ENCODE assay signal across 15 cellular contexts in the genomic region with DNA sequence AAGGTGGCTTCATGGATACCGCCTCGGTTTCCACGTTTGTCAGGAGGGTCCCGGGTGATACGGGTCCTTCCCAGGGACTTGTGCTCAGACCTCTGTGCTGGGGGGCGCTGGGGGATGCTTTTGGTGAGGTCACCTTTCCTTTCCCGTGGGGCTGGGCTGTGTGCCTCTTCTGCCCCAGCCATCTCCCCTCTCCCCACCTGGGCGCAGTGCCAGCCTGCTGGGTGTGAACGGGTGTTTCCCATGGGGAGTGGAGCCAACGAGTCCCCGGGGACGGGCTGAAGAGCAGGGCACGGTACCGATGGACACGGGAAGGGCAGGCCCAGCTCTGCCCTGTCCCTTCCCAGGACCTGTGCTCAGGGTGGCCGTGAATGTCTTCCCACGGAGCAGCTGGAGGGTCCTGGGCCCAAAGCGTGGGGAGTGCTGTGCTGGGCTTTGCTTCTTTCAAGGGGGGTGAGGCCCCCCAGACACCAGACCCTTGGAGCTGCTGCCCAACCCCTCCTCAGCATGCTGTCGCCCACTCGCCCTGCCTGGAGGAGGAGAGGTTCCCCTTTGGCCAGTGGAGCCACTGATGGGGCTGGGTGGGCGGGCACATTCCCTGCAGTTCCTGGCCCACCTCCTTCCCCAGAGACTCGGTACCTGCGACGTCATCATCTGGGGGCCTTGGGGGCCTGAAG. TPM values are rescaled to one million over a fixed set of nuclear protein-coding genes. Genes with fewer than 3 reads are reported as not detected.
DNase-seq lines count a peak whose midpoint lies in the region; ATAC-seq and TF ChIP-seq lines count a peak whose summit lies in the region.
"Had no signal": no experiment of that assay in that cellular context is flagged by ENCODE, and none has a peak within 500 bp of the region (broad histone marks: within the 10 kb centered on the region; RNA-seq: fewer than 3 reads in every experiment).

No MANE protein-coding gene starts in this region.

- no peak for ATAC-seq in right cardiac atrium
- ATAC-seq in thoracic aorta (ENCODE audit: insufficient number of reproducible peaks, low FRiP score, low read depth): no peak
- ATAC-seq in HG03175 (IDR thresholded peaks at IDR 0.05; ENCODE audit: unreplicated experiment): no peak
- no peak for ATAC-seq in GM18870 (IDR thresholded peaks at IDR 0.05; ENCODE audit: unreplicated experiment)

- intact Hi-C loops in right cardiac atrium (cut with DNase I): no loop called here

- H3K4me3 ChIP-seq in right cardiac atrium (ENCODE audit: low read length) (no peak overlapping the region), thoracic aorta (no peak overlapping the region)
- H3K4me3 ChIP-seq: SJSA1 had no signal

- H3K27me3 ChIP-seq in right cardiac atrium (ENCODE audit: control insufficient read depth, insufficient read depth) (no peaks in the 10 kb centered on the region), thoracic aorta (replicated peaks; ENCODE audit: insufficient read depth) (no peaks in the 10 kb centered on the region)
- H3K27me3 ChIP-seq: SJSA1 had no signal

- H3K4me1 ChIP-seq in right cardiac atrium (ENCODE audit: control insufficient read depth, insufficient read depth, low read length) (peaks cover 4% of the 10 kb centered on the region), thoracic aorta (ENCODE audit: control insufficient read depth in 1 of 2, low read depth in 2 of 2) (peaks cover 21 to 30% of the 10 kb centered on the region in 2 donors)
- H3K4me1 ChIP-seq: SJSA1 had no signal

- peaks cover 4% of the 10 kb centered on the region for H3K36me3 ChIP-seq in thoracic aorta

- TF ChIP-seq CTCF in thoracic aorta (IDR thresholded peaks at IDR 0.05): no peak

- H3K27ac ChIP-seq in cingulate gyrus (ENCODE audit: low read depth, low read length) (peak overlapping the region; percentile 14), right cardiac atrium (ENCODE audit: low read length) (no peak overlapping the region), thoracic aorta (peak overlapping the region; percentile 86 to 97)
- H3K27ac ChIP-seq: HL-60, SJSA1 had no signal

- DNase-seq in COLO668 (lab: John Stamatoyannopoulos, UW; ENCODE audit: unreplicated experiment): peak; percentile 32
- peak in 2 of 3 donors; percentile 67 to 75 for DNase-seq in right cardiac atrium
- no peak for DNase-seq in thoracic aorta (ENCODE audit: low spot score)
- DNase-seq in NCI-H1092 (lab: John Stamatoyannopoulos, UW): no peak
- DNase-seq: CD4-positive, CD25-positive, alpha-beta regulatory T cell; H7; NCI-H1417; NCI-H1930; NCI-H748 treated with DMSO at 0.1 percent for 48 hours had no signal

- 67% methylated on average over 24 of the region's 24 CpGs for WGBS in right cardiac atrium

- H3K9me3 ChIP-seq in right cardiac atrium (ENCODE audit: control insufficient read depth, low read length) (no peaks in the 10 kb centered on the region), thoracic aorta (no peaks in the 10 kb centered on the region)
- H3K9me3 ChIP-seq: SJSA1 had no signal

RNA-seq across cellular contexts. Expression of gene TELO2, which starts 15.5 kb away (rescaled TPM):
- total RNA-seq in right cardiac atrium (10 to 100 TPM; 21.2 to 29.2 (median 23.2) TPM), thoracic aorta (10 to 100 TPM; 24.8 to 27.9 TPM)
- polyA plus RNA-seq in right cardiac atrium: 24.6 TPM

RNA-seq across cellular contexts. Expression of gene PTX4, which starts 19.9 kb away (rescaled TPM):
- under 1 TPM in 2 of 4 donors, not detected in 2; 0.18 to 0.28 TPM for total RNA-seq in right cardiac atrium
- 0.09 TPM for polyA plus RNA-seq in right cardiac atrium
- total RNA-seq in thoracic aorta: under 1 TPM in 1 of 2 donors, not detected in 1; 0.78 TPM
- total RNA-seq: CD4-positive, CD25-positive, alpha-beta regulatory T cell; H7; SJSA1 had no signal
- polyA plus RNA-seq: CD4-positive, CD25-positive, alpha-beta regulatory T cell had no signal

RNA-seq across cellular contexts. Expression of gene TMEM204, which starts 24.8 kb away (rescaled TPM):
- total RNA-seq in right cardiac atrium (10 to 100 TPM; 19.0 to 22.1 (median 20.9) TPM), thoracic aorta (100 to 1,000 TPM; 111 to 125 TPM)
- 32.2 TPM for polyA plus RNA-seq in right cardiac atrium
- total RNA-seq: NCI-H460 had no signal

RNA-seq across cellular contexts. Expression of gene CLCN7, which starts 33.8 kb away (rescaled TPM):
- total RNA-seq in right cardiac atrium (10 to 100 TPM; 32.9 to 54.8 (median 49.0) TPM), thoracic aorta (10 to 100 TPM; 43.3 to 47.0 TPM)
- polyA plus RNA-seq in right cardiac atrium: 35.7 TPM

Comparison
In these comparisons a context has a peak if more than half of its experiments do, and no peak if none do; other contexts are left out.
1. DNase-seq: peak in COLO668 (single experiment) and right cardiac atrium (2 of 3); none in thoracic aorta (single experiment) and NCI-H1092 (single experiment).
2. RNA of gene TMEM204, which starts 24.8 kb away (total RNA-seq): 111 to 125 TPM in thoracic aorta; 19.0 to 22.1 TPM in right cardiac atrium; every median in the first group is over 4 times any median in the second.